ENCODE assay signal across 9 cellular contexts in the genomic region with DNA sequence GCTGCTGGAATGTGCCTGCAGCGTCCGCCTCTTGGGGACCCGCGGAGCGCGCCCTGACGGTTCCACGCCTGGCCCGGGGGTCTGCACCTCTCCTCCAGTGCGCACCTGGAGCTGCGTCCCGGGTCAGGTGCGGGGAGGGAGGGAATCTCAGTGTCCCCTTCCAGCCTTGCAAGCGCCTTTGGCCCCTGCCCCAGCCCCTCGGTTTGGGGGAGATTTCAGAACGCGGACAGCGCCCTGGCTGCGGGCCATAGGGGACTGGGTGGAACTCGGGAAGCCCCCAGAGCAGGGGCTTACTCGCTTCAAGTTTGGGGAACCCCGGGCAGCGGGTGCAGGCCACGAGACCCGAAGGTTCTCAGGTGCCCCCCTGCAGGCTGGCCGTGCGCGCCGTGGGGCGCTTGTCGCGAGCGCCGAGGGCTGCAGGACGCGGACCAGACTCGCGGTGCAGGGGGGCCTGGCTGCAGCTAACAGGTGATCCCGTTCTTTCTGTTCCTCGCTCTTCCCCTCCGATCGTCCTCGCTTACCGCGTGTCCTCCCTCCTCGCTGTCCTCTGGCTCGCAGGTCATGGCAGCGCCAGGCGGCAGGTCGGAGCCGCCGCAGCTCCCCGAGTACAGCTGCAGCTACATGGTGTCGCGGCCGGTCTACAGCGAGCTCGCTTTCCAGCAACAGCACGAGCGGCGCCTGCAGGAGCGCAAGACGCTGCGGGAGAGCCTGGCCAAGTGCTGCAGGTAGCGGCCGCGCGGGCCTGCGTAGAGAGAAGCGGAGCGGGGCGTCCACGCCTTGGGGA. TPM values are rescaled to one million over a fixed set of nuclear protein-coding genes. Genes with fewer than 3 reads are reported as not detected.
DNase-seq lines count a peak whose midpoint lies in the region; ATAC-seq, FAIRE-seq and TF ChIP-seq lines count a peak whose summit lies in the region.
"Had no signal": no experiment of that assay in that cellular context is flagged by ENCODE, and none has a peak within 500 bp of the region (broad histone marks: within the 10 kb centered on the region; RNA-seq: fewer than 3 reads in every experiment).

No MANE protein-coding gene starts in this region.

- H3K36me3 Mint-ChIP-seq in T-helper 17 cell (ENCODE audit: low read depth), result no peaks in the 10 kb centered on the region

- no peak overlapping the region for H3K27ac ChIP-seq in HL-60 (replicated peaks)

- H3K27ac Mint-ChIP-seq in T-helper 17 cell, result peak overlapping the region; percentile 57

- H3K27me3 ChIP-seq in HL-60 (ENCODE audit: insufficient read depth, poor library complexity, severe bottlenecking), result peaks cover 48% of the 10 kb centered on the region
- peaks cover 27% of the 10 kb centered on the region for H3K27me3 ChIP-seq in bronchial epithelial cell (ENCODE audit: control insufficient read depth, insufficient read depth, low read length)

- peak overlapping the region; percentile 91 for H3K4me3 Mint-ChIP-seq in T-helper 17 cell

- no peaks in the 10 kb centered on the region for H3K9me3 ChIP-seq in T-helper 17 cell (ENCODE audit: control insufficient read depth, low read length, poor library complexity, severe bottlenecking)

- no peak for TF ChIP-seq CTCF in HL-60 (IDR thresholded peaks at IDR 0.05; ENCODE audit: insufficient read depth, low read length)
- peak; percentile 23 for TF ChIP-seq CTCF in bronchial epithelial cell (IDR thresholded peaks at IDR 0.05; ENCODE audit: insufficient read depth, low read length, severe bottlenecking)

- ATAC-seq in T-helper 17 cell, result peak; percentile 72

- peaks cover 21% of the 10 kb centered on the region for H3K4me1 Mint-ChIP-seq in T-helper 17 cell

- FAIRE-seq in bronchial epithelial cell (lab: Jason Lieb, UNC), result no peak
- FAIRE-seq: G401.6 had no signal

- peak; percentile 26 for DNase-seq in NCI-H2107 treated with DMSO at 0.1 percent for 48 hours (lab: John Stamatoyannopoulos, UW; ENCODE audit: unreplicated experiment)
- no peak for DNase-seq in NCI-H2107 (lab: John Stamatoyannopoulos, UW)
- peak in 1 of 2 experiments; percentile 51 for DNase-seq in HL-60 (ENCODE audit: low read depth in 1 of 2, low spot score in 1 of 2)
- DNase-seq in T-helper 17 cell, result peak; percentile 10 to 23 (median 15)
- peak; percentile 41 for DNase-seq in bronchial epithelial cell (ENCODE audit: low read depth)
- DNase-seq in kidney tubule cell (ENCODE audit: low spot score), result peak; percentile 71
- peak; percentile 63 for DNase-seq in stimulated activated CD4-positive, alpha-beta T cell treated with anti-CD3 and anti-CD28 coated beads, Interleukin-1b, Interleukin-23, amount 100 ng/mL, for 48 hours
- no peak for DNase-seq in KG1 (lab: John Stamatoyannopoulos, UW)

- H3K4me3 ChIP-seq in HL-60 (replicated peaks; ENCODE audit: insufficient read depth, low read length), result peak overlapping the region; percentile 43
- peak overlapping the region; percentile 38 for H3K4me3 ChIP-seq in bronchial epithelial cell (ENCODE audit: low read depth, low read length)

- peaks cover 33% of the 10 kb centered on the region for H3K27me3 Mint-ChIP-seq in T-helper 17 cell

- H3K36me3 ChIP-seq in bronchial epithelial cell (ENCODE audit: control insufficient read depth, insufficient read depth, low read length), result no peaks in the 10 kb centered on the region

RNA-seq across cellular contexts. Expression of gene SLC26A4, which starts 0.6 kb away (rescaled TPM):
- total RNA-seq in T-helper 17 cell (under 1 TPM; 0.21 to 0.35 TPM), bronchial epithelial cell (0.53 and 1.3 TPM in 2 replicates)

Comparison
In these comparisons a context has a peak if more than half of its experiments do, and no peak if none do; other contexts are left out.
1. DNase-seq: peak in NCI-H2107 treated with DMSO at 0.1 percent for 48 hours (single experiment), T-helper 17 cell (3 of 3), bronchial epithelial cell (single experiment), kidney tubule cell (single experiment) and stimulated activated CD4-positive, alpha-beta T cell treated with anti-CD3 and anti-CD28 coated beads, Interleukin-1b, Interleukin-23, amount 100 ng/mL, for 48 hours (single experiment); none in NCI-H2107 (single experiment) and KG1 (single experiment).